In genomic region chr4:8850074-8850829, GRCh38 we compare ENCODE assay signal across 14 cellular contexts. TPM values are rescaled to one million over a fixed set of nuclear protein-coding genes. Genes with fewer than 3 reads are reported as not detected.
A peak's percentile ranks its signal among the peaks of the same experiment; 100 is the strongest.
DNase-seq lines count a peak whose midpoint lies in the region; ATAC-seq, FAIRE-seq and TF ChIP-seq lines count a peak whose summit lies in the region.
"Had no signal": no experiment of that assay in that cellular context is flagged by ENCODE, and none has a peak within 500 bp of the region (broad histone marks: within the 10 kb centered on the region; RNA-seq: fewer than 3 reads in every experiment).

No MANE protein-coding gene starts in this region.

- no peak for TF ChIP-seq POLR2A in right lobe of liver (IDR thresholded peaks at IDR 0.05)
- no peak for TF ChIP-seq POLR2A in HepG2 (IDR thresholded peaks at IDR 0.05; ENCODE audit: insufficient read depth in 1 of 2, low read depth in 2 of 2, low read length in 2 of 2)

- CTCF ChIA-PET in HepG2 (lab: Yijun Ruan, JAX; ENCODE audit: low intra/inter-chr PET ratio, low total read pairs) = no interaction called here

- H3K27me3 ChIP-seq in right lobe of liver (peaks cover 0 to 10% of the 10 kb centered on the region in 2 donors), HepG2 (ENCODE audit: control insufficient read depth in 1 of 2, insufficient read depth in 2 of 2, low read length in 2 of 2) (peaks cover 9 to 62% of the 10 kb centered on the region in 2 experiments; a peak in 4 of 5 replicates), endodermal cell (ENCODE audit: control insufficient read depth, insufficient read depth, low read length, poor library complexity, severe bottlenecking) (peaks cover 64% of the 10 kb centered on the region)

- FAIRE-seq in HepG2 (lab: Jason Lieb, UNC) = no peak

- H3K27ac Mint-ChIP-seq in endodermal cell = no peak overlapping the region

- no peak overlapping the region for H3K9ac ChIP-seq in HepG2 (ENCODE audit: insufficient read depth, low read depth, low read length)
- H3K9ac ChIP-seq in endodermal cell (ENCODE audit: extremely low read depth, low read length, poor library complexity, severe bottlenecking) = no peak overlapping the region

- TF ChIP-seq CTCF in right lobe of liver (IDR thresholded peaks at IDR 0.05) (no peak), HepG2 (CRISPR knock-in tag; IDR thresholded peaks at IDR 0.05) (no peak), endodermal cell (conservative IDR thresholded peaks at IDR 0.05) (no peak), omental fat pad (IDR thresholded peaks at IDR 0.05) (no peak)

- H3K9me3 Mint-ChIP-seq in endodermal cell = peaks cover 2% of the 10 kb centered on the region

- peak in 2 of 3 donors; percentile 12 to 43 for DNase-seq in right lobe of liver
- DNase-seq in HepG2 (ENCODE audit: low spot score) = no peak
- peak; percentile 36 for DNase-seq in endodermal cell
- DNase-seq in omental fat pad (ENCODE audit: low spot score) = peak; percentile 14
- no peak for DNase-seq in NCI-H524 (lab: John Stamatoyannopoulos, UW)
- DNase-seq: HCEC 1CT, NCI-H1436, NCI-H2081, NCI-H526 had no signal

- in situ Hi-C loops in HepG2 (cut with HindIII; ENCODE audit: extremely low pct_ligation_motif_present, low pct_unique_long_range_greater_than_20kb) = no loop called here

- no peak for TF ChIP-seq EP300 in HepG2 (IDR thresholded peaks at IDR 0.05; ENCODE audit: low read depth in 2 of 2, low read length in 2 of 2)
- no peak for TF ChIP-seq EP300 in HepG2 (CRISPR knock-in tag; IDR thresholded peaks at IDR 0.05; ENCODE audit: borderline replicate concordance)

- POLR2A ChIA-PET in HepG2 (lab: Yijun Ruan, JAX) = no interaction called here

- H3K4me3 ChIP-seq in right lobe of liver (no peak overlapping the region), HepG2 (replicated peaks in 1 of 3; ENCODE audit: insufficient read depth in 1 of 3, low read depth in 2 of 3, low read length in 3 of 3) (no peak overlapping the region), endodermal cell (ENCODE audit: low read length) (no peak overlapping the region)

- H3K79me2 ChIP-seq in HepG2 (ENCODE audit: insufficient read depth, low read length) = no peaks in the 10 kb centered on the region

- H3K36me3 ChIP-seq in right lobe of liver (no peaks in the 10 kb centered on the region), HepG2 (replicated peaks in 1 of 2; ENCODE audit: control insufficient read depth in 1 of 2, insufficient read depth in 2 of 2, low read length in 2 of 2) (no peaks in the 10 kb centered on the region), endodermal cell (ENCODE audit: control insufficient read depth, insufficient read depth, low read length) (no peaks in the 10 kb centered on the region)

- H3K27ac ChIP-seq in right lobe of liver = no peak overlapping the region
- no peak overlapping the region for H3K27ac ChIP-seq in HepG2 (ENCODE audit: extremely low read length, insufficient read depth, low read length)
- H3K27ac ChIP-seq in endodermal cell (ENCODE audit: low read depth, low read length) = no peak overlapping the region
- H3K27ac ChIP-seq: RWPE1 had no signal

- TF ChIP-seq RAD21 in HepG2 (CRISPR knock-in tag; IDR thresholded peaks at IDR 0.05) = no peak

- no peak overlapping the region for H2AFZ ChIP-seq in HepG2 (ENCODE audit: low read length)

- H3K4me3 Mint-ChIP-seq in endodermal cell = no peak overlapping the region

- H4K20me1 ChIP-seq in HepG2 (ENCODE audit: insufficient read depth, low read length) = no peaks in the 10 kb centered on the region

- no TSS peak for BruUV-seq in HepG2 (replicated peaks; lab: Mats Ljungman, UMichigan)

- no peaks in the 10 kb centered on the region for H3K36me3 Mint-ChIP-seq in endodermal cell (ENCODE audit: low read depth)

- peaks cover 38% of the 10 kb centered on the region for H3K27me3 Mint-ChIP-seq in endodermal cell (ENCODE audit: insufficient read depth)

- no peak overlapping the region for H3K4me2 ChIP-seq in HepG2 (ENCODE audit: low read depth, low read length)

- ATAC-seq in right lobe of liver = no peak
- ATAC-seq in HepG2 = no peak
- peak; percentile 25 for ATAC-seq in omental fat pad (ENCODE audit: low FRiP score)
- no peak for ATAC-seq in HG03457 (IDR thresholded peaks at IDR 0.05; ENCODE audit: unreplicated experiment)
- no peak for ATAC-seq in activated CD4-positive, CD25-positive, alpha-beta regulatory T cell treated with anti-CD3 and anti-CD28 coated beads, Interleukin-2, amount 50 U/mL, for 24 hours

- H3K4me1 ChIP-seq in right lobe of liver (no peaks in the 10 kb centered on the region), HepG2 (ENCODE audit: insufficient read depth, low read length) (no peaks in the 10 kb centered on the region), endodermal cell (ENCODE audit: control insufficient read depth, insufficient read depth, low read length) (no peaks in the 10 kb centered on the region)
- H3K4me1 ChIP-seq: Caco-2 had no signal

- H3K4me1 Mint-ChIP-seq in endodermal cell = peaks cover 10% of the 10 kb centered on the region

- WGBS in right lobe of liver (ENCODE audit: insufficient coverage, low coverage, low lambda C conversion rate, missing lambda C conversion rate) = 60% methylated on average over 9 of the region's 23 CpGs
- WGBS in HepG2 (ENCODE audit: low lambda C conversion rate) = 48% methylated on average over 12 of the region's 23 CpGs
- 90% methylated on average over 19 to 23 of the region's 23 CpGs for WGBS in endodermal cell (ENCODE audit: insufficient coverage in 1 of 2, insufficient read length in 1 of 2), 2 experiments

- intact Hi-C loops in right lobe of liver (cut with DNase I) (no loop called here), HepG2 (cut with micrococcal nuclease; ENCODE audit: unreplicated experiment) (no loop called here)

- no peaks in the 10 kb centered on the region for H3K9me3 ChIP-seq in right lobe of liver
- no peaks in the 10 kb centered on the region for H3K9me3 ChIP-seq in HepG2 (ENCODE audit: low read length)
- no peaks in the 10 kb centered on the region for H3K9me3 ChIP-seq in endodermal cell (ENCODE audit: control insufficient read depth, low read length)
- H3K9me3 ChIP-seq: Caco-2 had no signal

TF ChIP-seq in HepG2, 621 proteins besides CTCF, POLR2A, EP300 and RAD21 (continues in another document):
- TF ChIP-seq DPF2 (CRISPR knock-in tag; IDR thresholded peaks at IDR 0.05; ENCODE audit: borderline replicate concordance, low read depth) = no peak
- TF ChIP-seq ZNF281 (CRISPR knock-in tag; IDR thresholded peaks at IDR 0.05; ENCODE audit: borderline replicate concordance) = no peak
- no peak for TF ChIP-seq HCFC1 (IDR thresholded peaks at IDR 0.05; ENCODE audit: low read depth, low read length)
- TF ChIP-seq SOX5 (CRISPR knock-in tag; IDR thresholded peaks at IDR 0.05; ENCODE audit: borderline replicate concordance) = no peak

RNA-seq across cellular contexts. Expression of gene HMX1, which starts 21.4 kb away (rescaled TPM):
- total RNA-seq in right lobe of liver = not detected
- not detected in 2 replicates for total RNA-seq in HepG2 (2016; rRNA removed; fragmentation: Illumina TruSeq; extraction: Trizol)
- not detected in 2 replicates for total RNA-seq in HepG2 (2016; cell fraction: cytosol; rRNA removed; fragmentation: Illumina TruSeq; extraction: Trizol; ENCODE audit: low read depth)
- not detected in 2 replicates for total RNA-seq in HepG2 (2016; cell fraction: insoluble cytoplasmic fraction; rRNA removed; fragmentation: Illumina TruSeq; extraction: Trizol)
- not detected in 2 replicates for total RNA-seq in HepG2 (2016; cell fraction: membrane; rRNA removed; fragmentation: Illumina TruSeq; extraction: Trizol)
- not detected in 2 replicates for total RNA-seq in HepG2 (2016; cell fraction: nucleus; rRNA removed; fragmentation: Illumina TruSeq; extraction: Trizol)
- polyA plus RNA-seq in HepG2 (2011; rRNA removed) = not detected in 2 replicates
- not detected in 2 replicates for polyA plus RNA-seq in HepG2 (2011; cell fraction: cytosol; rRNA removed)
- not detected in 2 replicates for polyA plus RNA-seq in HepG2 (2011; cell fraction: nucleus; rRNA removed)
- not detected in 2 replicates for polyA plus RNA-seq in HepG2 (2012)
- polyA plus RNA-seq in HepG2 (2016; cell fraction: cytosol; fragmentation: Illumina TruSeq; extraction: Trizol; ENCODE audit: low read depth) = not detected in 2 replicates
- polyA plus RNA-seq in HepG2 (2016; cell fraction: insoluble cytoplasmic fraction; fragmentation: Illumina TruSeq; extraction: Trizol; ENCODE audit: low read depth) = not detected in 2 replicates
- polyA plus RNA-seq in HepG2 (2016; cell fraction: membrane; fragmentation: Illumina TruSeq; extraction: Trizol; ENCODE audit: low read depth) = not detected in 2 replicates
- not detected in 2 replicates for polyA plus RNA-seq in HepG2 (2016; cell fraction: nucleus; fragmentation: Illumina TruSeq; extraction: Trizol; ENCODE audit: insufficient read depth, low read depth)
- polyA minus RNA-seq in HepG2 (2011; rRNA and poly(A)+ RNA removed; ENCODE audit: low replicate concordance) = not detected in 2 replicates
- polyA minus RNA-seq in HepG2 (2011; cell fraction: cytosol; rRNA and poly(A)+ RNA removed) = not detected in 2 replicates
- polyA minus RNA-seq in HepG2 (2011; cell fraction: nucleus; rRNA and poly(A)+ RNA removed) = not detected in 2 replicates
- total RNA-seq in endodermal cell = 1 to 10 TPM in 1 of 2 donors, not detected in 1; 1.2 TPM
- 1.4 TPM for polyA plus RNA-seq in endodermal cell (2013, experiment 1 of 2)
- 0.95 TPM for polyA plus RNA-seq in endodermal cell (2013, experiment 2 of 2)
- total RNA-seq in omental fat pad = not detected
- total RNA-seq: HT1080 had no signal

Comparison
In these comparisons a context has a peak if more than half of its experiments do, and no peak if none do; other contexts are left out.
1. DNase-seq: peak in right lobe of liver (2 of 3), endodermal cell (single experiment) and omental fat pad (single experiment); none in HepG2 (single experiment) and NCI-H524 (0 of 2).